1 cellular context compared by ENCODE assay signal in genomic region chrX:108811891-108812290, GRCh38.
TF ChIP-seq lines count a peak whose summit lies in the region.

No MANE protein-coding gene starts in this region.

TF ChIP-seq in WTC11, 78 proteins besides CTCF, POLR2A, EP300 and RAD21 (continued from another document):
- TF ChIP-seq ZNF532 (CRISPR knock-in tag; IDR thresholded peaks at IDR 0.05; ENCODE audit: borderline replicate concordance): no peak
TF ChIP-seq in WTC11: peak in this region for 0.
